22 cellular contexts compared by ENCODE assay signal in genomic region chr17:10728331-10728730, GRCh38. TPM values are rescaled to one million over a fixed set of nuclear protein-coding genes. Genes with fewer than 3 reads are reported as not detected.
DNase-seq lines count a peak whose midpoint lies in the region; ATAC-seq and TF ChIP-seq lines count a peak whose summit lies in the region.
"Had no signal": no experiment of that assay in that cellular context is flagged by ENCODE, and none has a peak within 500 bp of the region (broad histone marks: within the 10 kb centered on the region; RNA-seq: fewer than 3 reads in every experiment).

No MANE protein-coding gene starts in this region.

- H3K27ac Mint-ChIP-seq in activated CD8-positive, alpha-beta memory T cell treated with anti-CD3 and anti-CD28 coated beads, Interleukin-2, amount 10 ng/mL, durations not matched to agents 7 days and 5 days = no peak overlapping the region
- peak overlapping the region in 6 of 10 donors; percentile 59 to 94 (median 82) for H3K27ac Mint-ChIP-seq in naive thymus-derived CD8-positive, alpha-beta T cell
- no peak overlapping the region for H3K27ac Mint-ChIP-seq in activated CD4-positive, alpha-beta memory T cell treated with anti-CD3 and anti-CD28 coated beads for 36 hours

- no peak overlapping the region for H3K4me3 ChIP-seq in ascending aorta
- no peak overlapping the region for H3K4me3 ChIP-seq in tibial artery

- H3K4me1 ChIP-seq in ascending aorta (peaks cover 2 to 3% of the 10 kb centered on the region in 2 donors), tibial artery (peaks cover 0 to 15% (median 6%) of the 10 kb centered on the region in 4 donors)
- H3K4me1 ChIP-seq: BE2C had no signal

- H3K27ac ChIP-seq in ascending aorta = peak overlapping the region; percentile 89 to 97
- H3K27ac ChIP-seq in tibial artery = peak overlapping the region; percentile 88 to 95
- no peak overlapping the region for H3K27ac ChIP-seq in caudate nucleus (ENCODE audit: low read depth, low read length)
- H3K27ac ChIP-seq: 22Rv1, HL-60, RWPE1 had no signal

- peaks cover 9% of the 10 kb centered on the region for H3K27me3 Mint-ChIP-seq in activated CD8-positive, alpha-beta memory T cell treated with anti-CD3 and anti-CD28 coated beads, Interleukin-2, amount 10 ng/mL, durations not matched to agents 7 days and 5 days
- H3K27me3 Mint-ChIP-seq in naive thymus-derived CD8-positive, alpha-beta T cell = no peaks in the 10 kb centered on the region
- no peaks in the 10 kb centered on the region for H3K27me3 Mint-ChIP-seq in activated CD4-positive, alpha-beta memory T cell treated with anti-CD3 and anti-CD28 coated beads for 36 hours
- H3K27me3 Mint-ChIP-seq: CD4-positive, alpha-beta memory T cell had no signal

- intact Hi-C loops in ascending aorta (cut with DNase I) = loop anchor here (2.0 to 5.0 kb wide), 2 partner anchors 32 to 579 kb away; partner anchors contain the start of genes ADPRM and SCO1
- intact Hi-C loops in tibial artery (cut with DNase I; ENCODE audit: low total_unique reads) = no loop called here
- intact Hi-C loops in activated CD4-positive, alpha-beta memory T cell treated with anti-CD3 and anti-CD28 coated beads for 36 hours (cut with micrococcal nuclease) = no loop called here

- POLR2A ChIA-PET in naive thymus-derived CD8-positive, alpha-beta T cell (lab: Charles Lee) = interaction anchor here (0.7 kb wide), 1 partner anchor 16 kb away, joined by 3 read pairs; no protein-coding TSS in a partner anchor
- POLR2A ChIA-PET in activated CD4-positive, alpha-beta memory T cell treated with anti-CD3 and anti-CD28 coated beads for 36 hours (lab: Charles Lee) = no interaction called here

- ATAC-seq in activated CD8-positive, alpha-beta memory T cell treated with anti-CD3 and anti-CD28 coated beads, Interleukin-2, amount 10 ng/mL, durations not matched to agents 7 days and 5 days = no peak
- ATAC-seq in naive thymus-derived CD8-positive, alpha-beta T cell = no peak
- no peak for ATAC-seq in HG03432 (IDR thresholded peaks at IDR 0.05; ENCODE audit: unreplicated experiment)
- ATAC-seq: HCT116 had no signal

- H3K9me3 ChIP-seq in ascending aorta (no peaks in the 10 kb centered on the region), tibial artery (no peaks in the 10 kb centered on the region)
- H3K9me3 ChIP-seq: BE2C had no signal

- H3K27me3 ChIP-seq in ascending aorta (no peaks in the 10 kb centered on the region), tibial artery (no peaks in the 10 kb centered on the region)
- H3K27me3 ChIP-seq: BE2C had no signal

- CTCF ChIA-PET in activated CD8-positive, alpha-beta memory T cell treated with anti-CD3 and anti-CD28 coated beads, Interleukin-2, amount 10 ng/mL, durations not matched to agents 7 days and 5 days (lab: Charles Lee) = no interaction called here
- CTCF ChIA-PET in activated CD4-positive, alpha-beta memory T cell treated with anti-CD3 and anti-CD28 coated beads for 36 hours (lab: Charles Lee) = no interaction called here

- no peaks in the 10 kb centered on the region for H3K9me3 Mint-ChIP-seq in activated CD8-positive, alpha-beta memory T cell treated with anti-CD3 and anti-CD28 coated beads, Interleukin-2, amount 10 ng/mL, durations not matched to agents 7 days and 5 days (ENCODE audit: low read depth)
- H3K9me3 Mint-ChIP-seq in naive thymus-derived CD8-positive, alpha-beta T cell = no peaks in the 10 kb centered on the region
- no peaks in the 10 kb centered on the region for H3K9me3 Mint-ChIP-seq in activated CD4-positive, alpha-beta memory T cell treated with anti-CD3 and anti-CD28 coated beads for 36 hours
- H3K9me3 Mint-ChIP-seq: CD4-positive, alpha-beta memory T cell had no signal

- H3K4me1 Mint-ChIP-seq in activated CD8-positive, alpha-beta memory T cell treated with anti-CD3 and anti-CD28 coated beads, Interleukin-2, amount 10 ng/mL, durations not matched to agents 7 days and 5 days = peaks cover 7% of the 10 kb centered on the region
- peaks cover 7 to 42% (median 30%) of the 10 kb centered on the region in 4 donors for H3K4me1 Mint-ChIP-seq in naive thymus-derived CD8-positive, alpha-beta T cell
- peaks cover 20% of the 10 kb centered on the region for H3K4me1 Mint-ChIP-seq in activated CD4-positive, alpha-beta memory T cell treated with anti-CD3 and anti-CD28 coated beads for 36 hours (ENCODE audit: low read depth)

- H3K4me3 Mint-ChIP-seq in activated CD8-positive, alpha-beta memory T cell treated with anti-CD3 and anti-CD28 coated beads, Interleukin-2, amount 10 ng/mL, durations not matched to agents 7 days and 5 days = no peak overlapping the region
- peak overlapping the region in 7 of 10 donors; percentile 10 to 96 (median 91) for H3K4me3 Mint-ChIP-seq in naive thymus-derived CD8-positive, alpha-beta T cell
- no peak overlapping the region for H3K4me3 Mint-ChIP-seq in activated CD4-positive, alpha-beta memory T cell treated with anti-CD3 and anti-CD28 coated beads for 36 hours

- H3K36me3 ChIP-seq in ascending aorta = peaks cover 0 to 17% of the 10 kb centered on the region in 2 donors
- H3K36me3 ChIP-seq in tibial artery = peaks cover 17 to 36% (median 19%) of the 10 kb centered on the region in 3 donors
- H3K36me3 ChIP-seq: BE2C had no signal

- TF ChIP-seq CTCF in ascending aorta (IDR thresholded peaks at IDR 0.05) = no peak
- TF ChIP-seq CTCF in tibial artery (IDR thresholded peaks at IDR 0.05) = no peak

- no peaks in the 10 kb centered on the region for H3K36me3 Mint-ChIP-seq in activated CD8-positive, alpha-beta memory T cell treated with anti-CD3 and anti-CD28 coated beads, Interleukin-2, amount 10 ng/mL, durations not matched to agents 7 days and 5 days
- peaks cover 0 to 15% (median 2%) of the 10 kb centered on the region in 3 donors for H3K36me3 Mint-ChIP-seq in naive thymus-derived CD8-positive, alpha-beta T cell
- H3K36me3 Mint-ChIP-seq in activated CD4-positive, alpha-beta memory T cell treated with anti-CD3 and anti-CD28 coated beads for 36 hours = no peaks in the 10 kb centered on the region
- H3K36me3 Mint-ChIP-seq: CD4-positive, alpha-beta memory T cell had no signal

- DNase-seq in activated CD8-positive, alpha-beta memory T cell treated with anti-CD3 and anti-CD28 coated beads, Interleukin-2, amount 10 ng/mL, durations not matched to agents 7 days and 5 days = peak; percentile 31
- no peak for DNase-seq in activated CD8-positive, alpha-beta memory T cell treated with anti-CD3 and anti-CD28 coated beads, Interleukin-2, amount 50 U/mL, for 4 hours
- no peak for DNase-seq in ascending aorta (ENCODE audit: low spot score in 2 of 2)
- no peak for DNase-seq in naive thymus-derived CD8-positive, alpha-beta T cell
- DNase-seq in tibial artery = no peak
- DNase-seq in activated CD4-positive, alpha-beta memory T cell treated with anti-CD3 and anti-CD28 coated beads for 36 hours = no peak
- no peak for DNase-seq in caudate nucleus (lab: John Stamatoyannopoulos, UW)
- DNase-seq: BE2C; CD4-positive, alpha-beta memory T cell; DMS79; NCI-H1105; NCI-H1694 treated with DMSO at 0.1 percent for 48 hours; NCI-H2107; NCI-H345; NCI-H69; NK-92 treated with Interleukin-12 subunit alpha and Interleukin-12 subunit beta, amount 100 ng/mL, for 24 hours had no signal

RNA-seq across cellular contexts. Expression of gene TMEM220, which starts 1.5 kb away (rescaled TPM):
- total RNA-seq in activated CD8-positive, alpha-beta memory T cell treated with anti-CD3 and anti-CD28 coated beads, Interleukin-2, amount 10 ng/mL, durations not matched to agents 7 days and 5 days = under 1 TPM; 0.29 to 0.35 TPM
- 0.53 TPM for total RNA-seq in ascending aorta
- total RNA-seq in naive thymus-derived CD8-positive, alpha-beta T cell = 10 to 100 TPM in 1 of 2 experiments, 1 to 10 TPM in 1; 8.9 to 13.8 TPM
- polyA plus RNA-seq in naive thymus-derived CD8-positive, alpha-beta T cell = 10 to 100 TPM in 2 of 3 donors, 1 to 10 TPM in 1; 8.8 to 19.0 (median 11.5) TPM
- under 1 TPM; 0.24 to 0.94 TPM for total RNA-seq in activated CD4-positive, alpha-beta memory T cell treated with anti-CD3 and anti-CD28 coated beads for 36 hours
- total RNA-seq: OCI-LY7 had no signal

RNA-seq across cellular contexts. Expression of gene ADPRM, which starts 30.9 kb away (rescaled TPM):
- total RNA-seq in activated CD8-positive, alpha-beta memory T cell treated with anti-CD3 and anti-CD28 coated beads, Interleukin-2, amount 10 ng/mL, durations not matched to agents 7 days and 5 days = 10 to 100 TPM in 1 of 2 experiments, 1 to 10 TPM in 1; 9.9 to 10.6 TPM
- total RNA-seq in ascending aorta = not detected
- total RNA-seq in naive thymus-derived CD8-positive, alpha-beta T cell = 10 to 100 TPM; 76.7 to 80.2 TPM
- 10 to 100 TPM; 69.4 to 91.5 (median 74.2) TPM for polyA plus RNA-seq in naive thymus-derived CD8-positive, alpha-beta T cell
- total RNA-seq in activated CD4-positive, alpha-beta memory T cell treated with anti-CD3 and anti-CD28 coated beads for 36 hours = 10 to 100 TPM; 12.4 to 13.5 TPM

RNA-seq across cellular contexts. Expression of gene SCO1, which starts 31.0 kb away (rescaled TPM):
- total RNA-seq in activated CD8-positive, alpha-beta memory T cell treated with anti-CD3 and anti-CD28 coated beads, Interleukin-2, amount 10 ng/mL, durations not matched to agents 7 days and 5 days = 10 to 100 TPM; 25.6 to 30.4 TPM
- 173 TPM for total RNA-seq in ascending aorta
- 10 to 100 TPM; 31.7 to 38.7 TPM for total RNA-seq in naive thymus-derived CD8-positive, alpha-beta T cell
- polyA plus RNA-seq in naive thymus-derived CD8-positive, alpha-beta T cell = 10 to 100 TPM; 15.7 to 17.5 (median 15.9) TPM
- 10 to 100 TPM; 34.6 to 36.4 TPM for total RNA-seq in activated CD4-positive, alpha-beta memory T cell treated with anti-CD3 and anti-CD28 coated beads for 36 hours

Comparison
In these comparisons a context has a peak if more than half of its experiments do, and no peak if none do; other contexts are left out.
1. H3K27ac Mint-ChIP-seq: peak in naive thymus-derived CD8-positive, alpha-beta T cell (6 of 10); none in activated CD8-positive, alpha-beta memory T cell treated with anti-CD3 and anti-CD28 coated beads, Interleukin-2, amount 10 ng/mL, durations not matched to agents 7 days and 5 days (single experiment) and activated CD4-positive, alpha-beta memory T cell treated with anti-CD3 and anti-CD28 coated beads for 36 hours (single experiment).
2. H3K4me3 Mint-ChIP-seq: peak in naive thymus-derived CD8-positive, alpha-beta T cell (7 of 10); none in activated CD8-positive, alpha-beta memory T cell treated with anti-CD3 and anti-CD28 coated beads, Interleukin-2, amount 10 ng/mL, durations not matched to agents 7 days and 5 days (single experiment) and activated CD4-positive, alpha-beta memory T cell treated with anti-CD3 and anti-CD28 coated beads for 36 hours (single experiment).
3. RNA of gene ADPRM, which starts 30.9 kb away (total RNA-seq): 76.7 to 80.2 TPM in naive thymus-derived CD8-positive, alpha-beta T cell, 12.4 to 13.5 TPM in activated CD4-positive, alpha-beta memory T cell treated with anti-CD3 and anti-CD28 coated beads for 36 hours and 9.9 to 10.6 TPM in activated CD8-positive, alpha-beta memory T cell treated with anti-CD3 and anti-CD28 coated beads, Interleukin-2, amount 10 ng/mL, durations not matched to agents 7 days and 5 days; not detected in ascending aorta (single experiment); every median in the first group is over 10 times any median in the second.